In the genomic region with DNA sequence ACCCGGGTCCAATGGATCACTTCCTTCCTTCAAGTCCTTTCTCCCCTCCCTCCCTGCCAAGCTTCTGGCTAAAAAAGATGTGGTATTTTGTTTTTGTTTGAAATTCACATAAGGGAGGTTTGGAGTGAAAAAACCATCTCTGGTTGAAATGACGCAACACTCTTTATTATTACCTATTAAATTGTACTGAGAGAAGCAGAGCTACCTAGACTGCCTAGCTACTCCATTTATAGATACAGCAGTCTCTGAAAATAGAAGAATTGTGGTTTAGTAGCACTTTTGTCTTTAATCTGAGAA, we compare ENCODE assay signal across 16 cellular contexts.
A peak's percentile ranks its signal among the peaks of the same experiment; 100 is the strongest.
DNase-seq lines count a peak whose midpoint lies in the region; ATAC-seq and TF ChIP-seq lines count a peak whose summit lies in the region.
"Had no signal": no experiment of that assay in that cellular context is flagged by ENCODE, and none has a peak within 500 bp of the region (broad histone marks: within the 10 kb centered on the region; RNA-seq: fewer than 3 reads in every experiment).

No MANE protein-coding gene starts in this region.

- CTCF ChIA-PET in PC-3 (lab: Charles Lee), result no interaction called here

- H3F3A ChIP-seq in PC-3 (ENCODE audit: low read length, unreplicated experiment), result no peaks in the 10 kb centered on the region

- no peak overlapping the region for H2AFZ ChIP-seq in PC-3 (ENCODE audit: low read length)
- no peak overlapping the region for H2AFZ ChIP-seq in fibroblast of lung (ENCODE audit: low read length)

- no peaks in the 10 kb centered on the region for H3K9me3 Mint-ChIP-seq in progenitor cell of endocrine pancreas (ENCODE audit: low read depth)
- H3K9me3 Mint-ChIP-seq in activated T-helper 1 cell treated with anti-CD3 and anti-CD28 coated beads, Interleukin-12 subunit alpha, Interleukin-12 subunit beta, Interleukin-2, Interleukin-4 antibody, amounts not matched to agents 30 ng/mL and 10 ng/mL and 1 ng/mL, durations not matched to agents 14 hours and 24 hours and 36 hours, result no peaks in the 10 kb centered on the region
- H3K9me3 Mint-ChIP-seq: activated CD4-positive, alpha-beta memory T cell treated with anti-CD3 and anti-CD28 coated beads, Interleukin-2, amount 10 ng/mL, durations not matched to agents 7 days and 5 days; T-helper 1 cell treated with Interleukin-12 subunit alpha and Interleukin-12 subunit beta and Interleukin-4 antibody, amounts not matched to agents 30 μg/mL and 1 μg/mL, for 36 hours had no signal

- no peaks in the 10 kb centered on the region for H3K9me3 ChIP-seq in PC-3 (ENCODE audit: low read length)
- no peaks in the 10 kb centered on the region for H3K9me3 ChIP-seq in fibroblast of lung (ENCODE audit: control insufficient read depth, insufficient read depth, low read depth, low read length)
- H3K9me3 ChIP-seq: neutrophil had no signal

- peak overlapping the region; percentile 68 for H3K4me2 ChIP-seq in PC-3 (ENCODE audit: low read length)
- peak overlapping the region; percentile 85 for H3K4me2 ChIP-seq in fibroblast of lung (ENCODE audit: extremely low read depth, insufficient read depth, low read length)

- no peak overlapping the region for H3K4me3 ChIP-seq in PC-3 (ENCODE audit: low read length)
- no peak overlapping the region for H3K4me3 ChIP-seq in fibroblast of lung (replicated peaks in 1 of 4; ENCODE audit: control extremely low read depth in 1 of 4, insufficient read depth in 1 of 4, low read depth in 3 of 4, low read length in 4 of 4)
- H3K4me3 ChIP-seq: GM12878 had no signal

- no peaks in the 10 kb centered on the region for H3K27me3 Mint-ChIP-seq in progenitor cell of endocrine pancreas
- no peaks in the 10 kb centered on the region for H3K27me3 Mint-ChIP-seq in activated T-helper 1 cell treated with anti-CD3 and anti-CD28 coated beads, Interleukin-12 subunit alpha, Interleukin-12 subunit beta, Interleukin-2, Interleukin-4 antibody, amounts not matched to agents 30 ng/mL and 10 ng/mL and 1 ng/mL, durations not matched to agents 14 hours and 24 hours and 36 hours (ENCODE audit: insufficient read depth)
- H3K27me3 Mint-ChIP-seq: activated CD4-positive, alpha-beta memory T cell treated with anti-CD3 and anti-CD28 coated beads, Interleukin-2, amount 10 ng/mL, durations not matched to agents 7 days and 5 days had no signal

- H3K4me1 ChIP-seq in PC-3 (ENCODE audit: insufficient read depth, low read length) (peaks cover 21% of the 10 kb centered on the region), fibroblast of lung (ENCODE audit: control insufficient read depth, extremely low read depth, insufficient read depth, low read length) (peaks cover 13% of the 10 kb centered on the region)

- intact Hi-C loops in PC-3 (cut with micrococcal nuclease), result loop anchor here (2.0 to 10.0 kb wide), 5 partner anchors 122 to 748 kb away; no protein-coding TSS in a partner anchor
- intact Hi-C loops in activated T-helper 1 cell treated with anti-CD3 and anti-CD28 coated beads, Interleukin-12 subunit alpha, Interleukin-12 subunit beta, Interleukin-2, Interleukin-4 antibody, amounts not matched to agents 30 ng/mL and 10 ng/mL and 1 ng/mL, durations not matched to agents 14 hours and 24 hours and 36 hours (cut with micrococcal nuclease), result loop anchor here (5.0 kb wide), 6 partner anchors 85 to 755 kb away; a partner anchor contains a TSS

- TF ChIP-seq CTCF in PC-3 (conservative IDR thresholded peaks at IDR 0.05; ENCODE audit: low read depth, low read length) (no peak), fibroblast of lung (conservative IDR thresholded peaks at IDR 0.05 in 1 of 2, IDR thresholded peaks at IDR 0.05 in 1 of 2; ENCODE audit: low read depth in 1 of 2, low read length in 2 of 2) (no peak), progenitor cell of endocrine pancreas (IDR thresholded peaks at IDR 0.05; ENCODE audit: unreplicated experiment) (no peak)

- POLR2A ChIA-PET in PC-3 (lab: Charles Lee; ENCODE audit: unreplicated experiment), result no interaction called here

- H3K79me2 ChIP-seq in PC-3 (ENCODE audit: low read length) (no peaks in the 10 kb centered on the region), fibroblast of lung (ENCODE audit: control insufficient read depth, insufficient read depth, low read length) (no peaks in the 10 kb centered on the region)

- H3K4me1 Mint-ChIP-seq in progenitor cell of endocrine pancreas (ENCODE audit: low read depth), result peaks cover 30% of the 10 kb centered on the region
- peaks cover 91% of the 10 kb centered on the region for H3K4me1 Mint-ChIP-seq in activated T-helper 1 cell treated with anti-CD3 and anti-CD28 coated beads, Interleukin-12 subunit alpha, Interleukin-12 subunit beta, Interleukin-2, Interleukin-4 antibody, amounts not matched to agents 30 ng/mL and 10 ng/mL and 1 ng/mL, durations not matched to agents 14 hours and 24 hours and 36 hours (ENCODE audit: low read depth)

- H3K27me3 ChIP-seq in PC-3 (ENCODE audit: low read length) (no peaks in the 10 kb centered on the region), fibroblast of lung (ENCODE audit: control insufficient read depth, insufficient read depth, low read length) (no peaks in the 10 kb centered on the region)
- H3K27me3 ChIP-seq: neutrophil had no signal

- H4K20me1 ChIP-seq in PC-3 (ENCODE audit: low read length), result no peaks in the 10 kb centered on the region
- H4K20me1 ChIP-seq in fibroblast of lung (ENCODE audit: control insufficient read depth, extremely low read depth, insufficient read depth, low read length), result no peaks in the 10 kb centered on the region

- peak; percentile 7 for DNase-seq in EH (ENCODE audit: low read depth)
- no peak for DNase-seq in PC-3
- DNase-seq in fibroblast of lung (ENCODE audit: low read depth in 2 of 2), result no peak
- no peak for DNase-seq in progenitor cell of endocrine pancreas (ENCODE audit: low spot score, unreplicated experiment)
- no peak for DNase-seq in occipital lobe (lab: John Stamatoyannopoulos, UW)
- no peak for DNase-seq in activated T-helper 1 cell treated with anti-CD3 and anti-CD28 coated beads, Interleukin-12 subunit alpha, Interleukin-12 subunit beta, Interleukin-2, Interleukin-4 antibody, amounts not matched to agents 30 ng/mL and 10 ng/mL and 1 ng/mL, durations not matched to agents 14 hours and 24 hours and 36 hours (ENCODE audit: low spot score)
- DNase-seq in GM19240 (ENCODE audit: insufficient read length, low spot score), result no peak
- DNase-seq in NCI-H748 (lab: John Stamatoyannopoulos, UW; ENCODE audit: unreplicated experiment), result no peak
- DNase-seq: activated CD4-positive, alpha-beta memory T cell treated with anti-CD3 and anti-CD28 coated beads, Interleukin-2, amount 10 ng/mL, durations not matched to agents 7 days and 5 days; DMS 273 treated with DMSO at 0.1 percent for 48 hours; Karpas-422; NCI-H2107; stimulated activated CD4-positive, alpha-beta T cell treated with anti-CD3 and anti-CD28 coated beads, Interleukin-4, amount 100 ng/mL, for 1 hour had no signal

- H3K36me3 ChIP-seq in PC-3 (ENCODE audit: low read depth, low read length) (no peaks in the 10 kb centered on the region), fibroblast of lung (ENCODE audit: control insufficient read depth, insufficient read depth, low read length) (no peaks in the 10 kb centered on the region)
- H3K36me3 ChIP-seq: neutrophil had no signal

- peak overlapping the region; percentile 91 for H3K27ac Mint-ChIP-seq in progenitor cell of endocrine pancreas
- H3K27ac Mint-ChIP-seq in activated T-helper 1 cell treated with anti-CD3 and anti-CD28 coated beads, Interleukin-12 subunit alpha, Interleukin-12 subunit beta, Interleukin-2, Interleukin-4 antibody, amounts not matched to agents 30 ng/mL and 10 ng/mL and 1 ng/mL, durations not matched to agents 14 hours and 24 hours and 36 hours, result no peak overlapping the region
- H3K27ac Mint-ChIP-seq: activated CD4-positive, alpha-beta memory T cell treated with anti-CD3 and anti-CD28 coated beads, Interleukin-2, amount 10 ng/mL, durations not matched to agents 7 days and 5 days; T-helper 1 cell treated with Interleukin-12 subunit alpha and Interleukin-12 subunit beta and Interleukin-4 antibody, amounts not matched to agents 30 μg/mL and 1 μg/mL, for 36 hours had no signal

- no peak for ATAC-seq in PC-3
- ATAC-seq: GM12878 had no signal

- BruUV-seq in PC-3 (replicated peaks; lab: Mats Ljungman, UMichigan), result no TSS peak

- no peaks in the 10 kb centered on the region for H3K9me2 ChIP-seq in PC-3 (replicated peaks; ENCODE audit: low read length)

- no peak overlapping the region for H3K27ac ChIP-seq in PC-3 (ENCODE audit: low read length)
- no peak overlapping the region for H3K27ac ChIP-seq in fibroblast of lung (ENCODE audit: insufficient read depth, low read length)
- H3K27ac ChIP-seq: neutrophil had no signal

- H3K9ac ChIP-seq in PC-3 (ENCODE audit: low read length) (no peak overlapping the region), fibroblast of lung (ENCODE audit: insufficient read depth, low read length) (no peak overlapping the region)

- H3K36me3 Mint-ChIP-seq in progenitor cell of endocrine pancreas (ENCODE audit: insufficient read depth), result no peaks in the 10 kb centered on the region
- H3K36me3 Mint-ChIP-seq in activated T-helper 1 cell treated with anti-CD3 and anti-CD28 coated beads, Interleukin-12 subunit alpha, Interleukin-12 subunit beta, Interleukin-2, Interleukin-4 antibody, amounts not matched to agents 30 ng/mL and 10 ng/mL and 1 ng/mL, durations not matched to agents 14 hours and 24 hours and 36 hours (ENCODE audit: low read depth), result peaks cover 35% of the 10 kb centered on the region

- peak overlapping the region; percentile 45 for H3K4me3 Mint-ChIP-seq in progenitor cell of endocrine pancreas (ENCODE audit: low read depth)
- H3K4me3 Mint-ChIP-seq in activated T-helper 1 cell treated with anti-CD3 and anti-CD28 coated beads, Interleukin-12 subunit alpha, Interleukin-12 subunit beta, Interleukin-2, Interleukin-4 antibody, amounts not matched to agents 30 ng/mL and 10 ng/mL and 1 ng/mL, durations not matched to agents 14 hours and 24 hours and 36 hours, result no peak overlapping the region
- H3K4me3 Mint-ChIP-seq: activated CD4-positive, alpha-beta memory T cell treated with anti-CD3 and anti-CD28 coated beads, Interleukin-2, amount 10 ng/mL, durations not matched to agents 7 days and 5 days; T-helper 1 cell treated with Interleukin-12 subunit alpha and Interleukin-12 subunit beta and Interleukin-4 antibody, amounts not matched to agents 30 μg/mL and 1 μg/mL, for 36 hours had no signal
